In genomic region chr2:233996436-233996835, GRCh38 we compare ENCODE assay signal across 23 cellular contexts. TPM values are rescaled to one million over a fixed set of nuclear protein-coding genes. Genes with fewer than 3 reads are reported as not detected.
"Had no signal": no experiment of that assay in that cellular context is flagged by ENCODE, and none has a peak within 500 bp of the region (broad histone marks: within the 10 kb centered on the region; RNA-seq: fewer than 3 reads in every experiment).

No MANE protein-coding gene starts in this region.

- H3K4me1 ChIP-seq: sigmoid colon, upper lobe of left lung had no signal

- H3K9me3 ChIP-seq: sigmoid colon, thoracic aorta, upper lobe of left lung had no signal

- FAIRE-seq: frontal cortex, kidney had no signal

- ATAC-seq: activated T-cell treated with anti-CD3 and anti-CD28 coated beads, Interleukin-2, amount 50 U/mL, for 4 hours; esophagus mucosa had no signal

- H3K27ac Mint-ChIP-seq: activated B cell treated with CpG ODN at 0.5 μM for 24 hours; activated naive CD4-positive, alpha-beta T cell treated with anti-CD3 and anti-CD28 coated beads, Interleukin-2, amount 10 ng/mL, durations not matched to agents 7 days and 5 days; dendritic cell treated with granulocyte-macrophage colony-stimulating factor and Interleukin-4, amounts not matched to agents 40 ng/mL and 50 ng/mL, for 4 days; stimulated activated memory B cell treated with anti-CD40 and anti-IgM and Interleukin-4, amounts not matched to agents 10 μg/mL and 1 μg/mL and 100 μg/mL, for 72 hours had no signal

- H3K4me3 ChIP-seq: lung, sigmoid colon, thoracic aorta, upper lobe of left lung had no signal

- H3K36me3 Mint-ChIP-seq: stimulated activated memory B cell treated with anti-CD40 and anti-IgM and Interleukin-4, amounts not matched to agents 10 μg/mL and 1 μg/mL and 100 μg/mL, for 72 hours had no signal

- H3K27me3 ChIP-seq: sigmoid colon, upper lobe of left lung had no signal

- DNase-seq: activated B cell treated with CpG ODN at 0.5 μM for 24 hours; activated CD4-positive, alpha-beta T cell treated with anti-CD3 and anti-CD28 coated beads for 4 hours; activated CD8-positive, alpha-beta memory T cell treated with anti-CD3 and anti-CD28 coated beads, Interleukin-2, amount 50 U/mL, for 4 hours; activated naive CD4-positive, alpha-beta T cell treated with anti-CD3 and anti-CD28 coated beads, Interleukin-2, amount 10 ng/mL, durations not matched to agents 7 days and 5 days; activated T-cell treated with anti-CD3 and anti-CD28 coated beads, Interleukin-2, amount 50 U/mL, for 4 hours; effector CD8-positive, alpha-beta T cell; head of caudate nucleus; kidney; midbrain; occipital lobe; posterior cingulate gyrus; sigmoid colon; stimulated activated CD4-positive, alpha-beta T cell treated with anti-CD3 and anti-CD28 coated beads, Interleukin-4, amount 100 ng/mL, for 4 hours; T-helper 9 cell; upper lobe of left lung had no signal

- H3K4me3 Mint-ChIP-seq: activated B cell treated with CpG ODN at 0.5 μM for 24 hours; activated naive CD4-positive, alpha-beta T cell treated with anti-CD3 and anti-CD28 coated beads, Interleukin-2, amount 10 ng/mL, durations not matched to agents 7 days and 5 days; activated T-cell treated with anti-CD3 and anti-CD28 coated beads, Interleukin-2, amount 50 U/mL, for 4 hours; dendritic cell treated with granulocyte-macrophage colony-stimulating factor and Interleukin-4, amounts not matched to agents 40 ng/mL and 50 ng/mL, for 4 days; stimulated activated memory B cell treated with anti-CD40 and anti-IgM and Interleukin-4, amounts not matched to agents 10 μg/mL and 1 μg/mL and 100 μg/mL, for 72 hours had no signal

- H3K27ac ChIP-seq: sigmoid colon, thoracic aorta, upper lobe of left lung had no signal

- H3K9me3 Mint-ChIP-seq: activated B cell treated with CpG ODN at 0.5 μM for 24 hours; activated naive CD4-positive, alpha-beta T cell treated with anti-CD3 and anti-CD28 coated beads, Interleukin-2, amount 10 ng/mL, durations not matched to agents 7 days and 5 days; activated T-cell treated with anti-CD3 and anti-CD28 coated beads, Interleukin-2, amount 50 U/mL, for 4 hours; dendritic cell treated with granulocyte-macrophage colony-stimulating factor and Interleukin-4, amounts not matched to agents 40 ng/mL and 50 ng/mL, for 4 days; stimulated activated memory B cell treated with anti-CD40 and anti-IgM and Interleukin-4, amounts not matched to agents 10 μg/mL and 1 μg/mL and 100 μg/mL, for 72 hours had no signal

- H3K36me3 ChIP-seq: sigmoid colon, thoracic aorta, upper lobe of left lung had no signal

RNA-seq across cellular contexts. Expression of gene SPP2, which starts 54.1 kb away (rescaled TPM):
- total RNA-seq: activated B cell treated with CpG ODN at 0.5 μM for 24 hours; activated T-cell treated with anti-CD3 and anti-CD28 coated beads, Interleukin-2, amount 50 U/mL, for 4 hours; cerebellum; esophagus mucosa; frontal cortex; kidney; lung; occipital lobe; renal cortical epithelial cell; sigmoid colon; thoracic aorta; upper lobe of left lung had no signal
